Comparison of ENCODE assay signal across 25 cellular contexts in the genomic region with DNA sequence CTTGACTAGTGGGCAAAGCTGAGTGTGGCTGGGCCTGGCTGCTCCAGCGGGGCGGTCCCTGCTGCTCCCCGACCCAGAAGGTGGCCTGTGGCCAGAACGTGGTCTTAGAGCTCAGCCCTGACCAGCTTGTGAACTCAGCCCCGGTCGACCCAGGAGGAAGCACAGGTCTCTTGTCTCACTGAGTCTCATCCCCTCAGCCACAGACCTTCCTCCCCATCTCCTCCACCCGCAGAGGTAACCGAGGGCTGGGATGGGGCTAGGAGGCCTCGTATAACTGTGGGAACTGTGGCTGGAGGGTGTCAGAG.
"Had no signal": no experiment of that assay in that cellular context is flagged by ENCODE, and none has a peak within 500 bp of the region (broad histone marks: within the 10 kb centered on the region; RNA-seq: fewer than 3 reads in every experiment).

No MANE protein-coding gene starts in this region.

- H3K27me3 ChIP-seq: colonic mucosa, foreskin keratinocyte, hepatocyte had no signal

- H2AFZ ChIP-seq: hepatocyte had no signal

- H3K36me3 Mint-ChIP-seq: immature natural killer cell, memory B cell had no signal

- H3K4me3 Mint-ChIP-seq: dendritic cell treated with granulocyte-macrophage colony-stimulating factor and Interleukin-4, amounts not matched to agents 40 ng/mL and 50 ng/mL, for 4 days; effector memory CD8-positive, alpha-beta T cell; endodermal cell; immature natural killer cell; memory B cell had no signal

- H3K79me2 ChIP-seq: hepatocyte had no signal

- H3K4me1 ChIP-seq: colonic mucosa, foreskin keratinocyte, gastroesophageal sphincter, heart left ventricle, left ventricle myocardium inferior had no signal

- H3K4me3 ChIP-seq: colonic mucosa, gastroesophageal sphincter, heart left ventricle, hepatocyte, left ventricle myocardium inferior, lung had no signal

- H3K36me3 ChIP-seq: colonic mucosa, gastroesophageal sphincter, heart left ventricle, left ventricle myocardium inferior had no signal

- H3K4me2 ChIP-seq: hepatocyte had no signal

- H3K27ac Mint-ChIP-seq: dendritic cell treated with granulocyte-macrophage colony-stimulating factor and Interleukin-4, amounts not matched to agents 40 ng/mL and 50 ng/mL, for 4 days; effector memory CD8-positive, alpha-beta T cell; endodermal cell; immature natural killer cell; memory B cell had no signal

- H3K27ac ChIP-seq: colonic mucosa, epithelial cell of prostate, foreskin keratinocyte, gastroesophageal sphincter, heart left ventricle, hepatocyte, left ventricle myocardium inferior had no signal

- H3K4me1 Mint-ChIP-seq: endodermal cell, immature natural killer cell, memory B cell had no signal

- H3K27me3 Mint-ChIP-seq: dendritic cell treated with granulocyte-macrophage colony-stimulating factor and Interleukin-4, amounts not matched to agents 40 ng/mL and 50 ng/mL, for 4 days had no signal

- H3K9me3 Mint-ChIP-seq: dendritic cell treated with granulocyte-macrophage colony-stimulating factor and Interleukin-4, amounts not matched to agents 40 ng/mL and 50 ng/mL, for 4 days; effector memory CD8-positive, alpha-beta T cell; endodermal cell had no signal

- H3K9me3 ChIP-seq: colonic mucosa, gastroesophageal sphincter, heart left ventricle, left ventricle myocardium inferior had no signal

- DNase-seq: central memory CD4-positive, alpha-beta T cell; colonic mucosa; cortex of kidney; effector CD8-positive, alpha-beta T cell; effector memory CD8-positive, alpha-beta T cell; endodermal cell; erythroblast; foreskin keratinocyte; heart left ventricle; hypothalamus; immature natural killer cell; islet precursor cell; kidney; kidney glomerular epithelial cell; left colon; left ventricle myocardium inferior; mammary epithelial cell; mesendoderm; midbrain had no signal
